Comparison of ENCODE assay signal across 9 cellular contexts in the genomic region with DNA sequence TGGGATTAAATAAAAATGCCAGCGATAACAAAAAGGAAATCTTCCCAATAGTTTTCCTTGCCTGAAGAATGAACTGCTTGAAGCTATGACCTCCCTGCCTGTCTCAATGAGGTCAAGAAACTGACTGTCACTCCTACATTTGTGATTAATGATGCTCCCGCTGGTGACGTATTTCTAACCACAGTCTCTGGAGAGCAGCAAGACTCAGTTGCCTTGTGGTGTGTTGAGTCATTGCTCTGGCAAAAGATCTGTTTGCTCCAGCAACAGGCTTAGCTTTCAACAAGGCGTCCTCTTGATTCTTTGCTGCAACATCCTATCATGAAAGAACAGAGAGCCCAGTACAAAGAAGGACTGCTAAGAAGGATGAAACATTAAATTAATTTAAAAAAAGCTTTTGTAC.
A peak's percentile ranks its signal among the peaks of the same experiment; 100 is the strongest.
DNase-seq lines count a peak whose midpoint lies in the region; ATAC-seq and TF ChIP-seq lines count a peak whose summit lies in the region.
"Had no signal": no experiment of that assay in that cellular context is flagged by ENCODE, and none has a peak within 500 bp of the region (broad histone marks: within the 10 kb centered on the region; RNA-seq: fewer than 3 reads in every experiment).

No MANE protein-coding gene starts in this region.

- no peak overlapping the region for H2AFZ ChIP-seq in PC-9

- no peaks in the 10 kb centered on the region for H3K9me2 ChIP-seq in PC-9 (ENCODE audit: insufficient read depth)

- no peak overlapping the region for H3K4me3 Mint-ChIP-seq in immature natural killer cell

- H3K9me3 Mint-ChIP-seq in immature natural killer cell, result peaks cover 0 to 44% (median 10%) of the 10 kb centered on the region in 6 donors

- H3K4me2 ChIP-seq in PC-9, result no peak overlapping the region

- H3K36me3 Mint-ChIP-seq in immature natural killer cell, result peaks cover 0 to 4% (median 0%) of the 10 kb centered on the region in 3 donors

- POLR2A ChIA-PET in Panc1 (lab: Charles Lee), result no interaction called here
- POLR2A ChIA-PET in PC-9 (lab: Charles Lee; ENCODE audit: unreplicated experiment), result no interaction called here

- no peaks in the 10 kb centered on the region for H3K4me1 Mint-ChIP-seq in immature natural killer cell

- H3K4me3 ChIP-seq in Panc1 (ENCODE audit: low read depth in 2 of 2, low read length in 2 of 2) (no peak overlapping the region), epithelial cell of proximal tubule (ENCODE audit: low read depth, low read length) (no peak overlapping the region), coronary artery (no peak overlapping the region), PC-9 (no peak overlapping the region), upper lobe of right lung (no peak overlapping the region)

- no peaks in the 10 kb centered on the region for H3K79me2 ChIP-seq in PC-9 (ENCODE audit: low read depth)

- H3K27me3 ChIP-seq in Panc1 (ENCODE audit: control insufficient read depth, insufficient read depth, low read length) (no peaks in the 10 kb centered on the region), PC-9 (ENCODE audit: insufficient read depth, low read depth) (no peaks in the 10 kb centered on the region), upper lobe of right lung (no peaks in the 10 kb centered on the region)

- H3K4me1 ChIP-seq in Panc1 (ENCODE audit: control insufficient read depth, insufficient read depth, low read length) (no peaks in the 10 kb centered on the region), PC-9 (replicated peaks; ENCODE audit: insufficient read depth) (no peaks in the 10 kb centered on the region), upper lobe of right lung (no peaks in the 10 kb centered on the region)

- H3K27ac Mint-ChIP-seq in immature natural killer cell, result no peak overlapping the region

- H3K27me3 Mint-ChIP-seq in immature natural killer cell (ENCODE audit: low read depth in 3 of 3), result no peaks in the 10 kb centered on the region

- in situ Hi-C loops in G401 (cut with HindIII; ENCODE audit: low sequenced_read_pairs), result no loop called here
- in situ Hi-C loops in Panc1 (cut with HindIII; ENCODE audit: low pct_unique_long_range_greater_than_20kb, low sequenced_read_pairs), result no loop called here

- H3K27ac ChIP-seq in Panc1 (ENCODE audit: low read length) (no peak overlapping the region), coronary artery (no peak overlapping the region), PC-9 (no peak overlapping the region), upper lobe of right lung (no peak overlapping the region)

- no peaks in the 10 kb centered on the region for H3K9me3 ChIP-seq in Panc1 (ENCODE audit: control insufficient read depth, insufficient read depth, low read depth, low read length)
- H3K9me3 ChIP-seq in PC-9 (ENCODE audit: insufficient read depth, low read depth), result no peaks in the 10 kb centered on the region
- H3K9me3 ChIP-seq in upper lobe of right lung, result no peaks in the 10 kb centered on the region

- no peaks in the 10 kb centered on the region for H4K20me1 ChIP-seq in PC-9 (ENCODE audit: insufficient read depth)

- intact Hi-C loops in Panc1 (cut with micrococcal nuclease; ENCODE audit: unreplicated experiment) (no loop called here), PC-9 (cut with micrococcal nuclease; ENCODE audit: unreplicated experiment) (no loop called here), upper lobe of right lung (cut with DNase I) (no loop called here)

- H3K36me3 ChIP-seq in Panc1 (ENCODE audit: control insufficient read depth, insufficient read depth, low read length), result no peaks in the 10 kb centered on the region
- H3K36me3 ChIP-seq in PC-9 (ENCODE audit: low read depth), result no peaks in the 10 kb centered on the region
- no peaks in the 10 kb centered on the region for H3K36me3 ChIP-seq in upper lobe of right lung

- no peaks in the 10 kb centered on the region for H3F3A ChIP-seq in PC-9 (ENCODE audit: insufficient read depth, low read depth)

- ATAC-seq in Panc1, result no peak
- no peak for ATAC-seq in upper lobe of right lung

- CTCF ChIA-PET in Panc1 (lab: Charles Lee), result no interaction called here
- CTCF ChIA-PET in PC-9 (lab: Charles Lee), result interaction anchor here (0.6 kb wide), 1 partner anchor 668 kb away, joined by 6 read pairs; no protein-coding TSS in a partner anchor

- TF ChIP-seq CTCF in Panc1 (IDR thresholded peaks at IDR 0.05) (no peak), epithelial cell of proximal tubule (conservative IDR thresholded peaks at IDR 0.05; ENCODE audit: low read depth, low read length) (no peak), coronary artery (IDR thresholded peaks at IDR 0.05) (no peak), PC-9 (conservative IDR thresholded peaks at IDR 0.05) (no peak), upper lobe of right lung (IDR thresholded peaks at IDR 0.05) (no peak)

- BruUV-seq in Panc1 (replicated peaks; lab: Mats Ljungman, UMichigan) (no TSS peak), PC-9 (replicated peaks; lab: Mats Ljungman, UMichigan) (no TSS peak)

- DNase-seq in G401 (ENCODE audit: low spot score) (peak; percentile 5), Panc1 (ENCODE audit: low read depth, low spot score) (peak; percentile 0), epithelial cell of proximal tubule (ENCODE audit: low read depth) (peak; percentile 16), nucleus accumbens (lab: John Stamatoyannopoulos, UW) (peak in 37 of 56 donors; percentile 1 to 86 (median 23)), coronary artery (ENCODE audit: low spot score) (no peak), immature natural killer cell (no peak), PC-9 (no peak), upper lobe of right lung (no peak)
- DNase-seq: activated CD4-positive, CD25-positive, alpha-beta regulatory T cell had no signal

Comparison
In these comparisons a context has a peak if more than half of its experiments do, and no peak if none do; other contexts are left out.
1. DNase-seq: peak in G401 (single experiment), Panc1 (single experiment), epithelial cell of proximal tubule (single experiment) and nucleus accumbens (37 of 56); none in coronary artery (single experiment), immature natural killer cell (0 of 3), PC-9 (0 of 2) and upper lobe of right lung (single experiment).